In genomic region chr9:79233542-79233941, GRCh38 we compare ENCODE assay signal across 9 cellular contexts.
DNase-seq lines count a peak whose midpoint lies in the region; ATAC-seq and TF ChIP-seq lines count a peak whose summit lies in the region.
"Had no signal": no experiment of that assay in that cellular context is flagged by ENCODE, and none has a peak within 500 bp of the region (broad histone marks: within the 10 kb centered on the region; RNA-seq: fewer than 3 reads in every experiment).

No MANE protein-coding gene starts in this region.

- peak; percentile 49 for TF ChIP-seq CTCF in progenitor cell of endocrine pancreas (IDR thresholded peaks at IDR 0.05; ENCODE audit: unreplicated experiment)

- H3K36me3 Mint-ChIP-seq in progenitor cell of endocrine pancreas (ENCODE audit: insufficient read depth), result no peaks in the 10 kb centered on the region
- no peaks in the 10 kb centered on the region for H3K36me3 Mint-ChIP-seq in activated T-helper 1 cell treated with anti-CD3 and anti-CD28 coated beads, Interleukin-12 subunit alpha, Interleukin-12 subunit beta, Interleukin-2, Interleukin-4 antibody, amounts not matched to agents 30 ng/mL and 10 ng/mL and 1 ng/mL, durations not matched to agents 14 hours and 24 hours and 36 hours (ENCODE audit: low read depth)
- H3K36me3 Mint-ChIP-seq: CD4-positive, CD25-positive, alpha-beta regulatory T cell had no signal

- peaks cover 8% of the 10 kb centered on the region for H3K27me3 Mint-ChIP-seq in progenitor cell of endocrine pancreas
- no peaks in the 10 kb centered on the region for H3K27me3 Mint-ChIP-seq in activated T-helper 1 cell treated with anti-CD3 and anti-CD28 coated beads, Interleukin-12 subunit alpha, Interleukin-12 subunit beta, Interleukin-2, Interleukin-4 antibody, amounts not matched to agents 30 ng/mL and 10 ng/mL and 1 ng/mL, durations not matched to agents 14 hours and 24 hours and 36 hours (ENCODE audit: insufficient read depth)
- H3K27me3 Mint-ChIP-seq: CD4-positive, CD25-positive, alpha-beta regulatory T cell had no signal

- intact Hi-C loops in activated T-helper 1 cell treated with anti-CD3 and anti-CD28 coated beads, Interleukin-12 subunit alpha, Interleukin-12 subunit beta, Interleukin-2, Interleukin-4 antibody, amounts not matched to agents 30 ng/mL and 10 ng/mL and 1 ng/mL, durations not matched to agents 14 hours and 24 hours and 36 hours (cut with micrococcal nuclease), result no loop called here

- H3K9me3 Mint-ChIP-seq in progenitor cell of endocrine pancreas (ENCODE audit: low read depth), result peaks cover 3% of the 10 kb centered on the region
- H3K9me3 Mint-ChIP-seq in activated T-helper 1 cell treated with anti-CD3 and anti-CD28 coated beads, Interleukin-12 subunit alpha, Interleukin-12 subunit beta, Interleukin-2, Interleukin-4 antibody, amounts not matched to agents 30 ng/mL and 10 ng/mL and 1 ng/mL, durations not matched to agents 14 hours and 24 hours and 36 hours, result no peaks in the 10 kb centered on the region

- H3K4me3 Mint-ChIP-seq in progenitor cell of endocrine pancreas (ENCODE audit: low read depth), result no peak overlapping the region
- H3K4me3 Mint-ChIP-seq in activated T-helper 1 cell treated with anti-CD3 and anti-CD28 coated beads, Interleukin-12 subunit alpha, Interleukin-12 subunit beta, Interleukin-2, Interleukin-4 antibody, amounts not matched to agents 30 ng/mL and 10 ng/mL and 1 ng/mL, durations not matched to agents 14 hours and 24 hours and 36 hours, result no peak overlapping the region
- H3K4me3 Mint-ChIP-seq: CD4-positive, CD25-positive, alpha-beta regulatory T cell had no signal

- ATAC-seq in HG03103 (IDR thresholded peaks at IDR 0.05; ENCODE audit: low read depth, unreplicated experiment), result peak; percentile 76
- ATAC-seq in GM19328 (IDR thresholded peaks at IDR 0.05; ENCODE audit: unreplicated experiment), result no peak
- ATAC-seq in HG03439 (IDR thresholded peaks at IDR 0.05; ENCODE audit: unreplicated experiment), result no peak

- DNase-seq in NCI-H748 (lab: John Stamatoyannopoulos, UW; ENCODE audit: unreplicated experiment), result peak; percentile 21
- DNase-seq in NCI-H748 treated with DMSO at 0.1 percent for 48 hours (lab: John Stamatoyannopoulos, UW), result no peak
- DNase-seq in amniotic epithelial cell (ENCODE audit: low read depth), result peak; percentile 63
- no peak for DNase-seq in progenitor cell of endocrine pancreas (ENCODE audit: low spot score, unreplicated experiment)
- no peak for DNase-seq in activated T-helper 1 cell treated with anti-CD3 and anti-CD28 coated beads, Interleukin-12 subunit alpha, Interleukin-12 subunit beta, Interleukin-2, Interleukin-4 antibody, amounts not matched to agents 30 ng/mL and 10 ng/mL and 1 ng/mL, durations not matched to agents 14 hours and 24 hours and 36 hours (ENCODE audit: low spot score)

- no peaks in the 10 kb centered on the region for H3K4me1 Mint-ChIP-seq in progenitor cell of endocrine pancreas (ENCODE audit: low read depth)
- no peaks in the 10 kb centered on the region for H3K4me1 Mint-ChIP-seq in activated T-helper 1 cell treated with anti-CD3 and anti-CD28 coated beads, Interleukin-12 subunit alpha, Interleukin-12 subunit beta, Interleukin-2, Interleukin-4 antibody, amounts not matched to agents 30 ng/mL and 10 ng/mL and 1 ng/mL, durations not matched to agents 14 hours and 24 hours and 36 hours (ENCODE audit: low read depth)
- H3K4me1 Mint-ChIP-seq: CD4-positive, CD25-positive, alpha-beta regulatory T cell had no signal

- H3K27ac Mint-ChIP-seq in progenitor cell of endocrine pancreas, result no peak overlapping the region
- H3K27ac Mint-ChIP-seq in activated T-helper 1 cell treated with anti-CD3 and anti-CD28 coated beads, Interleukin-12 subunit alpha, Interleukin-12 subunit beta, Interleukin-2, Interleukin-4 antibody, amounts not matched to agents 30 ng/mL and 10 ng/mL and 1 ng/mL, durations not matched to agents 14 hours and 24 hours and 36 hours, result no peak overlapping the region
- H3K27ac Mint-ChIP-seq: CD4-positive, CD25-positive, alpha-beta regulatory T cell had no signal

Comparison
In these comparisons a context has a peak if more than half of its experiments do, and no peak if none do; other contexts are left out.
1. DNase-seq: peak in NCI-H748 (single experiment) and amniotic epithelial cell (single experiment); none in NCI-H748 treated with DMSO at 0.1 percent for 48 hours (single experiment), progenitor cell of endocrine pancreas (single experiment) and activated T-helper 1 cell treated with anti-CD3 and anti-CD28 coated beads, Interleukin-12 subunit alpha, Interleukin-12 subunit beta, Interleukin-2, Interleukin-4 antibody, amounts not matched to agents 30 ng/mL and 10 ng/mL and 1 ng/mL, durations not matched to agents 14 hours and 24 hours and 36 hours (single experiment).